In genomic region chr2:148642891-148643416, GRCh38 we compare ENCODE assay signal across 9 cellular contexts. TPM values are rescaled to one million over a fixed set of nuclear protein-coding genes. Genes with fewer than 3 reads are reported as not detected.
A peak's percentile ranks its signal among the peaks of the same experiment; 100 is the strongest.
DNase-seq lines count a peak whose midpoint lies in the region; ATAC-seq and TF ChIP-seq lines count a peak whose summit lies in the region.
"Had no signal": no experiment of that assay in that cellular context is flagged by ENCODE, and none has a peak within 500 bp of the region (broad histone marks: within the 10 kb centered on the region; RNA-seq: fewer than 3 reads in every experiment).

No MANE protein-coding gene starts in this region.

- no peak overlapping the region for H3K27ac Mint-ChIP-seq in Calu3 (ENCODE audit: unreplicated experiment)
- peak overlapping the region in 4 of 9 donors; percentile 70 to 97 (median 85) for H3K27ac Mint-ChIP-seq in naive thymus-derived CD4-positive, alpha-beta T cell

- H3K27me3 ChIP-seq in MM.1S (replicated peaks; ENCODE audit: insufficient read depth, low read length): no peaks in the 10 kb centered on the region
- no peaks in the 10 kb centered on the region for H3K27me3 ChIP-seq in naive thymus-derived CD4-positive, alpha-beta T cell (ENCODE audit: control insufficient read depth in 2 of 2, insufficient read depth in 2 of 2, low read length in 2 of 2)

- H3F3A ChIP-seq in MM.1S (ENCODE audit: insufficient read depth, low read length): peaks cover 23% of the 10 kb centered on the region

- H3K9me2 ChIP-seq in MM.1S (replicated peaks; ENCODE audit: insufficient read depth, low read length): no peaks in the 10 kb centered on the region

- H3K4me3 Mint-ChIP-seq in Calu3 (ENCODE audit: low read depth, unreplicated experiment): peak overlapping the region; percentile 75
- peak overlapping the region in 9 of 10 donors; percentile 73 to 99 (median 95) for H3K4me3 Mint-ChIP-seq in naive thymus-derived CD4-positive, alpha-beta T cell

- intact Hi-C loops in Calu3 (cut with micrococcal nuclease; ENCODE audit: unreplicated experiment): loop anchor here (10.0 kb wide), 1 partner anchor 352 kb away; no protein-coding TSS in a partner anchor
- intact Hi-C loops in naive thymus-derived CD4-positive, alpha-beta T cell (cut with micrococcal nuclease): loop anchor here in 1 of 2 donors (1.0 to 10.0 kb wide), 3 partner anchors 40 to 1382 kb away; no protein-coding TSS in a partner anchor

- H3K9me3 ChIP-seq in MM.1S (replicated peaks; ENCODE audit: insufficient read depth, low read length): no peaks in the 10 kb centered on the region
- H3K9me3 ChIP-seq in naive thymus-derived CD4-positive, alpha-beta T cell (ENCODE audit: control insufficient read depth in 2 of 3, low read length in 3 of 3): no peaks in the 10 kb centered on the region

- peaks cover 27% of the 10 kb centered on the region for H3K36me3 Mint-ChIP-seq in Calu3 (ENCODE audit: insufficient read depth, unreplicated experiment)
- peaks cover 3 to 6% (median 3%) of the 10 kb centered on the region in 5 donors for H3K36me3 Mint-ChIP-seq in naive thymus-derived CD4-positive, alpha-beta T cell

- no peaks in the 10 kb centered on the region for H3K27me3 Mint-ChIP-seq in Calu3 (ENCODE audit: unreplicated experiment)
- H3K27me3 Mint-ChIP-seq in naive thymus-derived CD4-positive, alpha-beta T cell: peaks cover 0 to 20% (median 0%) of the 10 kb centered on the region in 5 donors

- peaks cover 28% of the 10 kb centered on the region for H3K79me2 ChIP-seq in MM.1S (ENCODE audit: low read length)

- 0 out of 2 replicates have a peak, but pooled peaks cover 12% of the 10 kb centered on the region for H3K4me1 ChIP-seq in MM.1S (ENCODE audit: low read length)
- H3K4me1 ChIP-seq in naive thymus-derived CD4-positive, alpha-beta T cell (ENCODE audit: control insufficient read depth in 2 of 2, insufficient read depth in 2 of 2, low read length in 2 of 2): peaks cover 11 to 15% of the 10 kb centered on the region in 2 donors

- no peak overlapping the region for H3K27ac ChIP-seq in MM.1S (ENCODE audit: low read length)
- no peak overlapping the region for H3K27ac ChIP-seq in naive thymus-derived CD4-positive, alpha-beta T cell (ENCODE audit: low read depth, low read length)
- H3K27ac ChIP-seq: SK-N-MC had no signal

- BruUV-seq in Calu3 (replicated peaks; lab: Mats Ljungman, UMichigan): no TSS peak

- no peak for ATAC-seq in naive thymus-derived CD4-positive, alpha-beta T cell
- ATAC-seq in GM21367 (IDR thresholded peaks at IDR 0.05; ENCODE audit: unreplicated experiment): no peak
- no peak for ATAC-seq in omental fat pad (ENCODE audit: low FRiP score)

- TF ChIP-seq CTCF in Calu3 (IDR thresholded peaks at IDR 0.05; ENCODE audit: unreplicated experiment): no peak
- TF ChIP-seq CTCF in MM.1S (IDR thresholded peaks at IDR 0.05; ENCODE audit: low read length): no peak
- no peak for TF ChIP-seq CTCF in omental fat pad (IDR thresholded peaks at IDR 0.05)

- no peaks in the 10 kb centered on the region for H3K36me3 ChIP-seq in MM.1S (replicated peaks; ENCODE audit: insufficient read depth, low read length)
- H3K36me3 ChIP-seq in naive thymus-derived CD4-positive, alpha-beta T cell (ENCODE audit: control insufficient read depth in 2 of 3, insufficient read depth in 3 of 3, low read length in 3 of 3): peaks cover 0 to 7% (median 0%) of the 10 kb centered on the region in 3 experiments

- H3K9ac ChIP-seq in MM.1S (ENCODE audit: low read length): no peak overlapping the region

- no peaks in the 10 kb centered on the region for H4K20me1 ChIP-seq in MM.1S (ENCODE audit: insufficient read depth, low read length)

- POLR2A ChIA-PET in naive thymus-derived CD4-positive, alpha-beta T cell (lab: Charles Lee): interaction anchor here (1.0 to 2.4 kb wide), 6 partner anchors 13 to 134 kb away, joined by 4 to 15 read pairs (median 4); no protein-coding TSS in a partner anchor

- H3K4me1 Mint-ChIP-seq in Calu3 (ENCODE audit: low read depth, unreplicated experiment): peaks cover 15% of the 10 kb centered on the region
- peaks cover 14 to 27% (median 22%) of the 10 kb centered on the region in 7 donors for H3K4me1 Mint-ChIP-seq in naive thymus-derived CD4-positive, alpha-beta T cell

- H3K4me3 ChIP-seq in MM.1S (ENCODE audit: low read length): peak overlapping the region; percentile 96; the same call in 1 of the 2 replicates
- no peak overlapping the region for H3K4me3 ChIP-seq in naive thymus-derived CD4-positive, alpha-beta T cell (ENCODE audit: low read length)

- no peaks in the 10 kb centered on the region for H3K9me3 Mint-ChIP-seq in Calu3 (ENCODE audit: low read depth, unreplicated experiment)
- H3K9me3 Mint-ChIP-seq in naive thymus-derived CD4-positive, alpha-beta T cell: peaks cover 0 to 3% (median 0%) of the 10 kb centered on the region in 11 donors

- peak overlapping the region; percentile 67 for H3K4me2 ChIP-seq in MM.1S (ENCODE audit: low read depth, low read length)

- no peak overlapping the region for H2AFZ ChIP-seq in MM.1S (ENCODE audit: low read length)

- CTCF ChIA-PET in Calu3 (lab: Charles Lee): no interaction called here
- CTCF ChIA-PET in naive thymus-derived CD4-positive, alpha-beta T cell (lab: Charles Lee): interaction anchor here (1.0 to 1.4 kb wide), 2 partner anchors 90 to 134 kb away, joined by 3 read pairs; no protein-coding TSS in a partner anchor

- DNase-seq in Calu3 (peak; percentile 23), MM.1S (no peak), astrocyte of the hippocampus (ENCODE audit: low read depth, low spot score) (peak; percentile 84), omental fat pad (ENCODE audit: low spot score) (no peak), NCI-H526 (lab: John Stamatoyannopoulos, UW) (no peak)
- DNase-seq in naive thymus-derived CD4-positive, alpha-beta T cell: no peak
- DNase-seq in stimulated activated CD4-positive, alpha-beta T cell treated with anti-CD3 and anti-CD28 coated beads, Interleukin-2, amount 100 ng/mL, for 48 hours: no peak

RNA-seq across cellular contexts. Expression of gene EPC2, which starts 1.6 kb away (rescaled TPM):
- total RNA-seq in Calu3 (2022) (29.4 and 32.5 TPM in 2 replicates), omental fat pad (10 to 100 TPM; 23.2 to 36.9 (median 28.7) TPM)
- total RNA-seq in naive thymus-derived CD4-positive, alpha-beta T cell: 10 to 100 TPM; 40.7 to 91.0 (median 80.1) TPM
- 1 to 10 TPM; 3.9 to 4.0 TPM for polyA plus RNA-seq in naive thymus-derived CD4-positive, alpha-beta T cell

Comparison
In these comparisons a context has a peak if more than half of its experiments do, and no peak if none do; other contexts are left out.
1. DNase-seq: peak in Calu3 (single experiment) and astrocyte of the hippocampus (single experiment); none in MM.1S (single experiment), naive thymus-derived CD4-positive, alpha-beta T cell (0 of 9), omental fat pad (single experiment), NCI-H526 (0 of 2) and stimulated activated CD4-positive, alpha-beta T cell treated with anti-CD3 and anti-CD28 coated beads, Interleukin-2, amount 100 ng/mL, for 48 hours (0 of 2).